Comparison of ENCODE assay signal across 1 cellular context in the genomic region with DNA sequence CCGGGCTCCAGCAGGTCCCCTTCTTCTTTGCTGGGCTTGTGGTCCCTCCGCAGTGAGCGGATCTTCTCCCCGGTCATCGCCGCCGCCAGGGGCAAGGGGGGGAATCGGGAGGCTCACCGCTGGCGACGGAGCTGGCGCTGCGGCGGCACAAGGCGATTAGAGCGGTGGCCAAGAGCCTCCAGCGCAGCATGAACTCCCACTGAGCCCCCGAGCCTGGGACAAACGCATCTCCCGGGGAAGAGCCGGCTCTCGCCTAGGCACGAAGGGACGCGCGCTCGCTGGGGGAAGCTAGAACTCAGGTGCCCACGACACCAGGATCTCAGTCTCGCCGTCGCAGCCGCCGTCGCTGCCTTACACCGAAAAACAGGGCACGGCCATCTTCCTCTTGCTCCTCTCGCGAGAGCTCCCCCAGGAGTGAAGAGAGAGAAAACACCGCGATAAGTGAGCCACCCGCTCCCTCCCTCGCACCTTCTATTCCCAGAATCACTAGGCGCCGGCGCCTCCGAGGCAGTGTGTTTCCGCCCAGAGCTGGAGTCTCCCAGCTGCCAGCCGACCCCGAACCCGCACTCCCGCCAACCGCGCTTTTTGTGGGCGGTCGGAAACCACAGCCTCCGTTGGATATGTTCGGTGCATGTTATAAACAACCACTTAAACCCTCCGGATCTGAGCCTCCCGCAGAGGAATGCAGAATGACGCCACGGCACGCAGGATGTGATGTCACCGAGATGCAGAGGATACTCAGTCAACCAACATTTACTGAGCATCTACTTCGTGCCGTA.
TF ChIP-seq lines count a peak whose summit lies in the region.

A gene with protein sequence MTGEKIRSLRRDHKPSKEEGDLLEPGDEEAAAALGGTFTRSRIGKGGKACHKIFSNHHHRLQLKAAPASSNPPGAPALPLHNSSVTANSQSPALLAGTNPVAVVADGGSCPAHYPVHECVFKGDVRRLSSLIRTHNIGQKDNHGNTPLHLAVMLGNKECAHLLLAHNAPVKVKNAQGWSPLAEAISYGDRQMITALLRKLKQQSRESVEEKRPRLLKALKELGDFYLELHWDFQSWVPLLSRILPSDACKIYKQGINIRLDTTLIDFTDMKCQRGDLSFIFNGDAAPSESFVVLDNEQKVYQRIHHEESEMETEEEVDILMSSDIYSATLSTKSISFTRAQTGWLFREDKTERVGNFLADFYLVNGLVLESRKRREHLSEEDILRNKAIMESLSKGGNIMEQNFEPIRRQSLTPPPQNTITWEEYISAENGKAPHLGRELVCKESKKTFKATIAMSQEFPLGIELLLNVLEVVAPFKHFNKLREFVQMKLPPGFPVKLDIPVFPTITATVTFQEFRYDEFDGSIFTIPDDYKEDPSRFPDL (minus strand): TSS at position 391 of the 779 bp plus-strand sequence. CDS start 314 bp downstream, at position 77.

TF ChIP-seq in K562, 482 proteins besides CTCF, POLR2A, EP300 and RAD21 (continued from another document and continues in another):
- TF ChIP-seq, protein P1, sequence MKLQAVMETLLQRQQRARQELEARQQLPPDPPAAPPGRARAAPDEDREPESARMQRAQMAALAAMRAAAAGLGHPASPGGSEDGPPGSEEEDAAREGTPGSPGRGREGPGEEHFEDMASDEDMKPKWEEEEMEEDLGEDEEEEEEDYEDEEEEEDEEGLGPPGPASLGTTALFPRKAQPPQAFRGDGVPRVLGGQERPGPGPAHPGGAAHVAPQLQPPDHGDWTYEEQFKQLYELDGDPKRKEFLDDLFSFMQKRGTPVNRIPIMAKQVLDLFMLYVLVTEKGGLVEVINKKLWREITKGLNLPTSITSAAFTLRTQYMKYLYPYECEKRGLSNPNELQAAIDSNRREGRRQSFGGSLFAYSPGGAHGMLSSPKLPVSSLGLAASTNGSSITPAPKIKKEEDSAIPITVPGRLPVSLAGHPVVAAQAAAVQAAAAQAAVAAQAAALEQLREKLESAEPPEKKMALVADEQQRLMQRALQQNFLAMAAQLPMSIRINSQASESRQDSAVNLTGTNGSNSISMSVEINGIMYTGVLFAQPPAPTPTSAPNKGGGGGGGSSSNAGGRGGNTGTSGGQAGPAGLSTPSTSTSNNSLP (IDR thresholded peaks at IDR 0.05; ENCODE audit: borderline replicate concordance, low read depth, low read length), result no peak
- TF ChIP-seq, protein P2, sequence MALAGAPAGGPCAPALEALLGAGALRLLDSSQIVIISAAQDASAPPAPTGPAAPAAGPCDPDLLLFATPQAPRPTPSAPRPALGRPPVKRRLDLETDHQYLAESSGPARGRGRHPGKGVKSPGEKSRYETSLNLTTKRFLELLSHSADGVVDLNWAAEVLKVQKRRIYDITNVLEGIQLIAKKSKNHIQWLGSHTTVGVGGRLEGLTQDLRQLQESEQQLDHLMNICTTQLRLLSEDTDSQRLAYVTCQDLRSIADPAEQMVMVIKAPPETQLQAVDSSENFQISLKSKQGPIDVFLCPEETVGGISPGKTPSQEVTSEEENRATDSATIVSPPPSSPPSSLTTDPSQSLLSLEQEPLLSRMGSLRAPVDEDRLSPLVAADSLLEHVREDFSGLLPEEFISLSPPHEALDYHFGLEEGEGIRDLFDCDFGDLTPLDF (CRISPR knock-in tag; IDR thresholded peaks at IDR 0.05), result peak; percentile 91
- TF ChIP-seq, protein P3, sequence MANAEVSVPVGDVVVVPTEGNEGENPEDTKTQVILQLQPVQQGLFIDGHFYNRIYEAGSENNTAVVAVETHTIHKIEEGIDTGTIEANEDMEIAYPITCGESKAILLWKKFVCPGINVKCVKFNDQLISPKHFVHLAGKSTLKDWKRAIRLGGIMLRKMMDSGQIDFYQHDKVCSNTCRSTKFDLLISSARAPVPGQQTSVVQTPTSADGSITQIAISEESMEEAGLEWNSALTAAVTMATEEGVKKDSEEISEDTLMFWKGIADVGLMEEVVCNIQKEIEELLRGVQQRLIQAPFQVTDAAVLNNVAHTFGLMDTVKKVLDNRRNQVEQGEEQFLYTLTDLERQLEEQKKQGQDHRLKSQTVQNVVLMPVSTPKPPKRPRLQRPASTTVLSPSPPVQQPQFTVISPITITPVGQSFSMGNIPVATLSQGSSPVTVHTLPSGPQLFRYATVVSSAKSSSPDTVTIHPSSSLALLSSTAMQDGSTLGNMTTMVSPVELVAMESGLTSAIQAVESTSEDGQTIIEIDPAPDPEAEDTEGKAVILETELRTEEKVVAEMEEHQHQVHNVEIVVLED (CRISPR knock-in tag; IDR thresholded peaks at IDR 0.05), result peak; percentile 33
- TF ChIP-seq U2AF1 (optimal IDR thresholded peaks at IDR 0.05; ENCODE audit: low read depth, low read length) (no peak), THRAP3 (IDR thresholded peaks at IDR 0.05; ENCODE audit: borderline replicate concordance) (no peak), TAF9B (IDR thresholded peaks at IDR 0.05; ENCODE audit: partially characterized antibody) (peak; percentile 93), HDGF (IDR thresholded peaks at IDR 0.05) (no peak), ZNF436 (CRISPR knock-in tag; IDR thresholded peaks at IDR 0.05) (no peak), MAZ (CRISPR knock-in tag; conservative IDR thresholded peaks at IDR 0.05 in 1 of 2, IDR thresholded peaks at IDR 0.05 in 1 of 2) (peak in 1 of 2 experiments; percentile 80; a peak in 2 of 4 replicates), CTBP1 (IDR thresholded peaks at IDR 0.05; ENCODE audit: borderline replicate concordance) (peak; percentile 84; the same call in 1 of the 2 replicates), ZNF184 (CRISPR knock-in tag; IDR thresholded peaks at IDR 0.05) (no peak), PCBP2 (IDR thresholded peaks at IDR 0.05; ENCODE audit: low read depth, low read length, poor library complexity, severe bottlenecking) (no peak), BRCA1 (IDR thresholded peaks at IDR 0.05) (no peak), BRCA1 (CRISPR knock-in tag; IDR thresholded peaks at IDR 0.05) (no peak), RBM25 (IDR thresholded peaks at IDR 0.05; ENCODE audit: low read depth, low read length, severe bottlenecking) (no peak), HNRNPUL1 (IDR thresholded peaks at IDR 0.05; ENCODE audit: low read length) (0 out of 2 replicates have a peak, but pooled peaks have one; percentile 25), ETV1 (tag; conservative IDR thresholded peaks at IDR 0.05; ENCODE audit: low read depth) (peak; percentile 96), RFX1 (IDR thresholded peaks at IDR 0.05) (no peak), NFIC (IDR thresholded peaks at IDR 0.05) (peak; percentile 59; the same call in 1 of the 2 replicates)
- TF ChIP-seq, protein P4, sequence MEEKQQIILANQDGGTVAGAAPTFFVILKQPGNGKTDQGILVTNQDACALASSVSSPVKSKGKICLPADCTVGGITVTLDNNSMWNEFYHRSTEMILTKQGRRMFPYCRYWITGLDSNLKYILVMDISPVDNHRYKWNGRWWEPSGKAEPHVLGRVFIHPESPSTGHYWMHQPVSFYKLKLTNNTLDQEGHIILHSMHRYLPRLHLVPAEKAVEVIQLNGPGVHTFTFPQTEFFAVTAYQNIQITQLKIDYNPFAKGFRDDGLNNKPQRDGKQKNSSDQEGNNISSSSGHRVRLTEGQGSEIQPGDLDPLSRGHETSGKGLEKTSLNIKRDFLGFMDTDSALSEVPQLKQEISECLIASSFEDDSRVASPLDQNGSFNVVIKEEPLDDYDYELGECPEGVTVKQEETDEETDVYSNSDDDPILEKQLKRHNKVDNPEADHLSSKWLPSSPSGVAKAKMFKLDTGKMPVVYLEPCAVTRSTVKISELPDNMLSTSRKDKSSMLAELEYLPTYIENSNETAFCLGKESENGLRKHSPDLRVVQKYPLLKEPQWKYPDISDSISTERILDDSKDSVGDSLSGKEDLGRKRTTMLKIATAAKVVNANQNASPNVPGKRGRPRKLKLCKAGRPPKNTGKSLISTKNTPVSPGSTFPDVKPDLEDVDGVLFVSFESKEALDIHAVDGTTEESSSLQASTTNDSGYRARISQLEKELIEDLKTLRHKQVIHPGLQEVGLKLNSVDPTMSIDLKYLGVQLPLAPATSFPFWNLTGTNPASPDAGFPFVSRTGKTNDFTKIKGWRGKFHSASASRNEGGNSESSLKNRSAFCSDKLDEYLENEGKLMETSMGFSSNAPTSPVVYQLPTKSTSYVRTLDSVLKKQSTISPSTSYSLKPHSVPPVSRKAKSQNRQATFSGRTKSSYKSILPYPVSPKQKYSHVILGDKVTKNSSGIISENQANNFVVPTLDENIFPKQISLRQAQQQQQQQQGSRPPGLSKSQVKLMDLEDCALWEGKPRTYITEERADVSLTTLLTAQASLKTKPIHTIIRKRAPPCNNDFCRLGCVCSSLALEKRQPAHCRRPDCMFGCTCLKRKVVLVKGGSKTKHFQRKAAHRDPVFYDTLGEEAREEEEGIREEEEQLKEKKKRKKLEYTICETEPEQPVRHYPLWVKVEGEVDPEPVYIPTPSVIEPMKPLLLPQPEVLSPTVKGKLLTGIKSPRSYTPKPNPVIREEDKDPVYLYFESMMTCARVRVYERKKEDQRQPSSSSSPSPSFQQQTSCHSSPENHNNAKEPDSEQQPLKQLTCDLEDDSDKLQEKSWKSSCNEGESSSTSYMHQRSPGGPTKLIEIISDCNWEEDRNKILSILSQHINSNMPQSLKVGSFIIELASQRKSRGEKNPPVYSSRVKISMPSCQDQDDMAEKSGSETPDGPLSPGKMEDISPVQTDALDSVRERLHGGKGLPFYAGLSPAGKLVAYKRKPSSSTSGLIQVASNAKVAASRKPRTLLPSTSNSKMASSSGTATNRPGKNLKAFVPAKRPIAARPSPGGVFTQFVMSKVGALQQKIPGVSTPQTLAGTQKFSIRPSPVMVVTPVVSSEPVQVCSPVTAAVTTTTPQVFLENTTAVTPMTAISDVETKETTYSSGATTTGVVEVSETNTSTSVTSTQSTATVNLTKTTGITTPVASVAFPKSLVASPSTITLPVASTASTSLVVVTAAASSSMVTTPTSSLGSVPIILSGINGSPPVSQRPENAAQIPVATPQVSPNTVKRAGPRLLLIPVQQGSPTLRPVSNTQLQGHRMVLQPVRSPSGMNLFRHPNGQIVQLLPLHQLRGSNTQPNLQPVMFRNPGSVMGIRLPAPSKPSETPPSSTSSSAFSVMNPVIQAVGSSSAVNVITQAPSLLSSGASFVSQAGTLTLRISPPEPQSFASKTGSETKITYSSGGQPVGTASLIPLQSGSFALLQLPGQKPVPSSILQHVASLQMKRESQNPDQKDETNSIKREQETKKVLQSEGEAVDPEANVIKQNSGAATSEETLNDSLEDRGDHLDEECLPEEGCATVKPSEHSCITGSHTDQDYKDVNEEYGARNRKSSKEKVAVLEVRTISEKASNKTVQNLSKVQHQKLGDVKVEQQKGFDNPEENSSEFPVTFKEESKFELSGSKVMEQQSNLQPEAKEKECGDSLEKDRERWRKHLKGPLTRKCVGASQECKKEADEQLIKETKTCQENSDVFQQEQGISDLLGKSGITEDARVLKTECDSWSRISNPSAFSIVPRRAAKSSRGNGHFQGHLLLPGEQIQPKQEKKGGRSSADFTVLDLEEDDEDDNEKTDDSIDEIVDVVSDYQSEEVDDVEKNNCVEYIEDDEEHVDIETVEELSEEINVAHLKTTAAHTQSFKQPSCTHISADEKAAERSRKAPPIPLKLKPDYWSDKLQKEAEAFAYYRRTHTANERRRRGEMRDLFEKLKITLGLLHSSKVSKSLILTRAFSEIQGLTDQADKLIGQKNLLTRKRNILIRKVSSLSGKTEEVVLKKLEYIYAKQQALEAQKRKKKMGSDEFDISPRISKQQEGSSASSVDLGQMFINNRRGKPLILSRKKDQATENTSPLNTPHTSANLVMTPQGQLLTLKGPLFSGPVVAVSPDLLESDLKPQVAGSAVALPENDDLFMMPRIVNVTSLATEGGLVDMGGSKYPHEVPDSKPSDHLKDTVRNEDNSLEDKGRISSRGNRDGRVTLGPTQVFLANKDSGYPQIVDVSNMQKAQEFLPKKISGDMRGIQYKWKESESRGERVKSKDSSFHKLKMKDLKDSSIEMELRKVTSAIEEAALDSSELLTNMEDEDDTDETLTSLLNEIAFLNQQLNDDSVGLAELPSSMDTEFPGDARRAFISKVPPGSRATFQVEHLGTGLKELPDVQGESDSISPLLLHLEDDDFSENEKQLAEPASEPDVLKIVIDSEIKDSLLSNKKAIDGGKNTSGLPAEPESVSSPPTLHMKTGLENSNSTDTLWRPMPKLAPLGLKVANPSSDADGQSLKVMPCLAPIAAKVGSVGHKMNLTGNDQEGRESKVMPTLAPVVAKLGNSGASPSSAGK (IDR thresholded peaks at IDR 0.05), result peak; percentile 88
- TF ChIP-seq, protein P5, sequence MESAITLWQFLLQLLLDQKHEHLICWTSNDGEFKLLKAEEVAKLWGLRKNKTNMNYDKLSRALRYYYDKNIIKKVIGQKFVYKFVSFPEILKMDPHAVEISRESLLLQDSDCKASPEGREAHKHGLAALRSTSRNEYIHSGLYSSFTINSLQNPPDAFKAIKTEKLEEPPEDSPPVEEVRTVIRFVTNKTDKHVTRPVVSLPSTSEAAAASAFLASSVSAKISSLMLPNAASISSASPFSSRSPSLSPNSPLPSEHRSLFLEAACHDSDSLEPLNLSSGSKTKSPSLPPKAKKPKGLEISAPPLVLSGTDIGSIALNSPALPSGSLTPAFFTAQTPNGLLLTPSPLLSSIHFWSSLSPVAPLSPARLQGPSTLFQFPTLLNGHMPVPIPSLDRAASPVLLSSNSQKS (CRISPR knock-in tag; IDR thresholded peaks at IDR 0.05), result no peak
- TF ChIP-seq, protein P6, sequence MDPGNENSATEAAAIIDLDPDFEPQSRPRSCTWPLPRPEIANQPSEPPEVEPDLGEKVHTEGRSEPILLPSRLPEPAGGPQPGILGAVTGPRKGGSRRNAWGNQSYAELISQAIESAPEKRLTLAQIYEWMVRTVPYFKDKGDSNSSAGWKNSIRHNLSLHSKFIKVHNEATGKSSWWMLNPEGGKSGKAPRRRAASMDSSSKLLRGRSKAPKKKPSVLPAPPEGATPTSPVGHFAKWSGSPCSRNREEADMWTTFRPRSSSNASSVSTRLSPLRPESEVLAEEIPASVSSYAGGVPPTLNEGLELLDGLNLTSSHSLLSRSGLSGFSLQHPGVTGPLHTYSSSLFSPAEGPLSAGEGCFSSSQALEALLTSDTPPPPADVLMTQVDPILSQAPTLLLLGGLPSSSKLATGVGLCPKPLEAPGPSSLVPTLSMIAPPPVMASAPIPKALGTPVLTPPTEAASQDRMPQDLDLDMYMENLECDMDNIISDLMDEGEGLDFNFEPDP (CRISPR knock-in tag; IDR thresholded peaks at IDR 0.05), result peak; percentile 75; the same call in 1 of the 2 replicates
- TF ChIP-seq, protein P7, sequence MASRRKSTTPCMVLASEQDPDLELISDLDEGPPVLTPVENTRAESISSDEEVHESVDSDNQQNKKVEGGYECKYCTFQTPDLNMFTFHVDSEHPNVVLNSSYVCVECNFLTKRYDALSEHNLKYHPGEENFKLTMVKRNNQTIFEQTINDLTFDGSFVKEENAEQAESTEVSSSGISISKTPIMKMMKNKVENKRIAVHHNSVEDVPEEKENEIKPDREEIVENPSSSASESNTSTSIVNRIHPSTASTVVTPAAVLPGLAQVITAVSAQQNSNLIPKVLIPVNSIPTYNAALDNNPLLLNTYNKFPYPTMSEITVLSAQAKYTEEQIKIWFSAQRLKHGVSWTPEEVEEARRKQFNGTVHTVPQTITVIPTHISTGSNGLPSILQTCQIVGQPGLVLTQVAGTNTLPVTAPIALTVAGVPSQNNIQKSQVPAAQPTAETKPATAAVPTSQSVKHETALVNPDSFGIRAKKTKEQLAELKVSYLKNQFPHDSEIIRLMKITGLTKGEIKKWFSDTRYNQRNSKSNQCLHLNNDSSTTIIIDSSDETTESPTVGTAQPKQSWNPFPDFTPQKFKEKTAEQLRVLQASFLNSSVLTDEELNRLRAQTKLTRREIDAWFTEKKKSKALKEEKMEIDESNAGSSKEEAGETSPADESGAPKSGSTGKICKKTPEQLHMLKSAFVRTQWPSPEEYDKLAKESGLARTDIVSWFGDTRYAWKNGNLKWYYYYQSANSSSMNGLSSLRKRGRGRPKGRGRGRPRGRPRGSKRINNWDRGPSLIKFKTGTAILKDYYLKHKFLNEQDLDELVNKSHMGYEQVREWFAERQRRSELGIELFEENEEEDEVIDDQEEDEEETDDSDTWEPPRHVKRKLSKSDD (conservative IDR thresholded peaks at IDR 0.05; ENCODE audit: low read length), result peak; percentile 81; the same call in 1 of the 2 replicates
